ENCODE assay signal across 9 cellular contexts in the genomic region with DNA sequence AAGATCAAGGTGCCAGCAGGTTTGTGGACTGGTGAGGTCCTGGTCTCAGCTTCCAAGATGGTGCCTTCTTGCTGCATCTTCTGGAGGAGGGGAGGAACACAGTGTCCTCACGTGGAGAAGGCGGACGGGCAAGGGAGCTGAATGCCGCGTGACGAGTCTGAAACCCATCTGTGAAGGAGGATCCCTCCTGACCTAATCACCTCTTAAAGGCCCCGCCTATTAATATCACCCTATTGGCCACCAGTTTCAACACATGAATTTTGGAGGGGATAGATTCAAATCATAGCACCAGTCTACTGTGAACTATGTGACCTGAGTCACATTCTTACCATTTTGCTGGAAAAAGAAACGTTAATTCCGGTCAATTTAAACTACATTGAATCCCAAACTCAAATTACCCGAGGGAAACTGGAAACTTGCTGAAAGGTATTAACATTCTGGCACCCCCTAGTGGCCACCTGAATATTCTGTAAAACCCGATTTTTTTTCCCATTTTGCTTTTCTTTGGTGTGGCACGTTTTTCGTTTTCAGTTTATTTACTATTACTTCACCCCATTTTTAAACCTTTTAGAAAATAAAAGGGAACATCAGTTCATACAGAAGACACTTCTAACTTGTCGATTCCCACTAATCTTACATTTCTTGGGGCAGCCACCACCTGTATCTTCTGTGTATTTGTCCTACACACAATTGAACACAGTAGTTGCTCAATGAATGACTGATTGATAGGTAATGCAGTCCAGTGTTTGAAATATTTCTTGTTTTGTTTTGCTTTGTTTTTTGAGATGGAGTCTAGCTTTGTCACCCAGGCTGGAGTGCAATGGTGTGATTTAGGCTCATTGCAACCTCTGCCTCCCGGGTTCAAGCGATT. TPM values are rescaled to one million over a fixed set of nuclear protein-coding genes. Genes with fewer than 3 reads are reported as not detected.
A peak's percentile ranks its signal among the peaks of the same experiment; 100 is the strongest.
DNase-seq lines count a peak whose midpoint lies in the region; ATAC-seq and TF ChIP-seq lines count a peak whose summit lies in the region.
"Had no signal": no experiment of that assay in that cellular context is flagged by ENCODE, and none has a peak within 500 bp of the region (broad histone marks: within the 10 kb centered on the region; RNA-seq: fewer than 3 reads in every experiment).

No MANE protein-coding gene starts in this region.

- no peaks in the 10 kb centered on the region for H3K79me2 ChIP-seq in neural cell (replicated peaks; ENCODE audit: insufficient read depth, low read length)

- no peaks in the 10 kb centered on the region for H4K20me1 ChIP-seq in neural cell (ENCODE audit: insufficient read depth)

- H3K9ac ChIP-seq in neural cell (ENCODE audit: low read length) = no peak overlapping the region

- TF ChIP-seq CTCF in WTC11 (IDR thresholded peaks at IDR 0.05) (peak; percentile 50; the same call in 1 of the 2 replicates), epithelial cell of proximal tubule (conservative IDR thresholded peaks at IDR 0.05; ENCODE audit: low read depth, low read length) (peak; percentile 78), neural cell (IDR thresholded peaks at IDR 0.05; ENCODE audit: poor library complexity, severe bottlenecking) (peak; percentile 59)

- no peak overlapping the region for H3K27ac ChIP-seq in neural cell (ENCODE audit: low read length)

- H3F3A ChIP-seq in neural cell (ENCODE audit: insufficient read depth, low read length, poor library complexity, severe bottlenecking) = no peaks in the 10 kb centered on the region

- H3K4me1 Mint-ChIP-seq in WTC11 = peaks cover 11% of the 10 kb centered on the region

- TF ChIP-seq RAD21 in neural cell (conservative IDR thresholded peaks at IDR 0.05) = peak; percentile 38

- POLR2A ChIA-PET in WTC11 (lab: Charles Lee) = no interaction called here

- no peaks in the 10 kb centered on the region for H3K27me3 Mint-ChIP-seq in WTC11 (ENCODE audit: low read depth)
- H3K27me3 Mint-ChIP-seq: dendritic cell treated with granulocyte-macrophage colony-stimulating factor and Interleukin-4, amounts not matched to agents 40 ng/mL and 50 ng/mL, for 4 days had no signal

- no peak overlapping the region for H2AFZ ChIP-seq in neural cell (ENCODE audit: low read depth, low read length)

- H3K4me2 ChIP-seq in neural cell (ENCODE audit: low read length) = no peak overlapping the region

- no peaks in the 10 kb centered on the region for H3K9me2 ChIP-seq in neural cell (ENCODE audit: insufficient read depth, low read length)

- no peaks in the 10 kb centered on the region for H3K9me3 Mint-ChIP-seq in WTC11
- H3K9me3 Mint-ChIP-seq: dendritic cell treated with granulocyte-macrophage colony-stimulating factor and Interleukin-4, amounts not matched to agents 40 ng/mL and 50 ng/mL, for 4 days had no signal

- ATAC-seq in WTC11 = peak; percentile 95

- peak overlapping the region; percentile 35; the same call in 1 of the 2 replicates for H3K4me3 Mint-ChIP-seq in WTC11
- H3K4me3 Mint-ChIP-seq: dendritic cell treated with granulocyte-macrophage colony-stimulating factor and Interleukin-4, amounts not matched to agents 40 ng/mL and 50 ng/mL, for 4 days had no signal

- no peak overlapping the region for H3K4me3 ChIP-seq in H7 (ENCODE audit: insufficient read depth, low read depth, low read length)
- no peak overlapping the region for H3K4me3 ChIP-seq in epithelial cell of proximal tubule (ENCODE audit: low read depth, low read length)
- no peak overlapping the region for H3K4me3 ChIP-seq in neural cell (ENCODE audit: low read length)

- no peaks in the 10 kb centered on the region for H3K27me3 ChIP-seq in H7 (ENCODE audit: control insufficient read depth, insufficient read depth, low read length)
- H3K27me3 ChIP-seq in neural cell (ENCODE audit: insufficient read depth, low read depth, low read length) = no peaks in the 10 kb centered on the region

- CTCF ChIA-PET in WTC11 (lab: Charles Lee) = interaction anchor here (0.5 to 1.0 kb wide), 3 partner anchors 16 to 97 kb away, joined by 3 read pairs; no protein-coding TSS in a partner anchor

- no peaks in the 10 kb centered on the region for H3K36me3 Mint-ChIP-seq in WTC11

- no peak for TF ChIP-seq EP300 in neural cell (conservative IDR thresholded peaks at IDR 0.05; ENCODE audit: poor library complexity, severe bottlenecking)

- H3K9me3 ChIP-seq in neural cell (ENCODE audit: low read length) = no peaks in the 10 kb centered on the region

- H3K36me3 ChIP-seq in H7 (replicated peaks; ENCODE audit: control insufficient read depth, insufficient read depth, low read length) (no peaks in the 10 kb centered on the region), neural cell (ENCODE audit: insufficient read depth, low read length) (no peaks in the 10 kb centered on the region)

- DNase-seq in NCI-H1436 (lab: John Stamatoyannopoulos, UW) = peak; percentile 21
- no peak for DNase-seq in NCI-H1436 treated with DMSO at 0.1 percent for 48 hours (lab: John Stamatoyannopoulos, UW)
- peak; percentile 38 for DNase-seq in H7
- DNase-seq in NCI-H1694 (lab: John Stamatoyannopoulos, UW) = peak; percentile 45
- peak; percentile 29 for DNase-seq in WTC11 (ENCODE audit: low spot score)
- no peak for DNase-seq in epithelial cell of proximal tubule (ENCODE audit: low read depth)
- DNase-seq in cerebellar nuclear complex (lab: John Stamatoyannopoulos, UW) = no peak

- H3K27ac Mint-ChIP-seq in WTC11 = peak overlapping the region; percentile 61
- H3K27ac Mint-ChIP-seq: dendritic cell treated with granulocyte-macrophage colony-stimulating factor and Interleukin-4, amounts not matched to agents 40 ng/mL and 50 ng/mL, for 4 days had no signal

TF ChIP-seq in WTC11, 78 proteins besides CTCF, POLR2A, EP300 and RAD21 (continues in another document):
- TF ChIP-seq, protein P1, sequence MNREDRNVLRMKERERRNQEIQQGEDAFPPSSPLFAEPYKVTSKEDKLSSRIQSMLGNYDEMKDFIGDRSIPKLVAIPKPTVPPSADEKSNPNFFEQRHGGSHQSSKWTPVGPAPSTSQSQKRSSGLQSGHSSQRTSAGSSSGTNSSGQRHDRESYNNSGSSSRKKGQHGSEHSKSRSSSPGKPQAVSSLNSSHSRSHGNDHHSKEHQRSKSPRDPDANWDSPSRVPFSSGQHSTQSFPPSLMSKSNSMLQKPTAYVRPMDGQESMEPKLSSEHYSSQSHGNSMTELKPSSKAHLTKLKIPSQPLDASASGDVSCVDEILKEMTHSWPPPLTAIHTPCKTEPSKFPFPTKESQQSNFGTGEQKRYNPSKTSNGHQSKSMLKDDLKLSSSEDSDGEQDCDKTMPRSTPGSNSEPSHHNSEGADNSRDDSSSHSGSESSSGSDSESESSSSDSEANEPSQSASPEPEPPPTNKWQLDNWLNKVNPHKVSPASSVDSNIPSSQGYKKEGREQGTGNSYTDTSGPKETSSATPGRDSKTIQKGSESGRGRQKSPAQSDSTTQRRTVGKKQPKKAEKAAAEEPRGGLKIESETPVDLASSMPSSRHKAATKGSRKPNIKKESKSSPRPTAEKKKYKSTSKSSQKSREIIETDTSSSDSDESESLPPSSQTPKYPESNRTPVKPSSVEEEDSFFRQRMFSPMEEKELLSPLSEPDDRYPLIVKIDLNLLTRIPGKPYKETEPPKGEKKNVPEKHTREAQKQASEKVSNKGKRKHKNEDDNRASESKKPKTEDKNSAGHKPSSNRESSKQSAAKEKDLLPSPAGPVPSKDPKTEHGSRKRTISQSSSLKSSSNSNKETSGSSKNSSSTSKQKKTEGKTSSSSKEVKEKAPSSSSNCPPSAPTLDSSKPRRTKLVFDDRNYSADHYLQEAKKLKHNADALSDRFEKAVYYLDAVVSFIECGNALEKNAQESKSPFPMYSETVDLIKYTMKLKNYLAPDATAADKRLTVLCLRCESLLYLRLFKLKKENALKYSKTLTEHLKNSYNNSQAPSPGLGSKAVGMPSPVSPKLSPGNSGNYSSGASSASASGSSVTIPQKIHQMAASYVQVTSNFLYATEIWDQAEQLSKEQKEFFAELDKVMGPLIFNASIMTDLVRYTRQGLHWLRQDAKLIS (CRISPR knock-in tag; IDR thresholded peaks at IDR 0.05; ENCODE audit: borderline replicate concordance) = no peak

TF ChIP-seq in neural cell, 6 proteins besides CTCF, POLR2A, EP300 and RAD21:
- TF ChIP-seq MXI1 (conservative IDR thresholded peaks at IDR 0.05; ENCODE audit: poor library complexity, severe bottlenecking) = no peak
- peak; percentile 37 for TF ChIP-seq SMC3 (conservative IDR thresholded peaks at IDR 0.05; ENCODE audit: poor library complexity)

RNA-seq across cellular contexts. Expression of a gene that starts 17.9 kb away (rescaled TPM):
- 0.11 and 0.55 TPM in 2 replicates for total RNA-seq in H7 (2014; rRNA removed; shearing (Covaris generic))
- total RNA-seq in WTC11 (2021) (0.25 to 0.57 TPM (median 0.26 TPM) in 3 replicates), epithelial cell of proximal tubule (0.06 and 0.07 TPM in 2 replicates)
- 0.15 TPM in 1 of 2 replicates, not detected in the other for polyA plus RNA-seq in neural cell
- 1.7 TPM in 1 of 2 replicates, not detected in the other for polyA minus RNA-seq in neural cell

RNA-seq across cellular contexts. Expression of a gene that starts 24.0 kb away (rescaled TPM):
- total RNA-seq in H7 (2014; rRNA removed; shearing (Covaris generic)) = 22.6 and 26.5 TPM in 2 replicates
- total RNA-seq in WTC11 (2021) (18.3 to 23.3 TPM (median 21.0 TPM) in 3 replicates), epithelial cell of proximal tubule (24.7 and 33.6 TPM in 2 replicates)
- 33.3 and 35.3 TPM in 2 replicates for polyA plus RNA-seq in neural cell
- polyA minus RNA-seq in neural cell = 54.0 and 55.9 TPM in 2 replicates

Comparison
In these comparisons a context has a peak if more than half of its experiments do, and no peak if none do; other contexts are left out.
1. DNase-seq: peak in NCI-H1436 (single experiment), H7 (single experiment), NCI-H1694 (single experiment) and WTC11 (single experiment); none in NCI-H1436 treated with DMSO at 0.1 percent for 48 hours (single experiment), epithelial cell of proximal tubule (single experiment) and cerebellar nuclear complex (0 of 2).
2. Peak in every context shown above with its lines, with median percentiles within 50 percentile points of each other: CTCF ChIP-seq.